8 cellular contexts compared by ENCODE assay signal in genomic region chr3:10602769-10603768, GRCh38.
A peak's percentile ranks its signal among the peaks of the same experiment; 100 is the strongest.
DNase-seq lines count a peak whose midpoint lies in the region; ATAC-seq and TF ChIP-seq lines count a peak whose summit lies in the region.

No MANE protein-coding gene starts in this region.

- no peaks in the 10 kb centered on the region for H3K27me3 ChIP-seq in right atrium auricular region

- no peaks in the 10 kb centered on the region for H3K9me3 ChIP-seq in right atrium auricular region

- no peak overlapping the region for H3K27ac ChIP-seq in right atrium auricular region

- TF ChIP-seq CTCF in right atrium auricular region (IDR thresholded peaks at IDR 0.05) = no peak

- H3K4me3 ChIP-seq in right atrium auricular region = no peak overlapping the region

- ATAC-seq in GM18867 (IDR thresholded peaks at IDR 0.05; ENCODE audit: unreplicated experiment) = peak; percentile 78
- ATAC-seq in HG03175 (IDR thresholded peaks at IDR 0.05; ENCODE audit: unreplicated experiment) = no peak

- H3K4me1 ChIP-seq in right atrium auricular region = no peaks in the 10 kb centered on the region

- DNase-seq in NOMO-1 (lab: John Stamatoyannopoulos, UW; ENCODE audit: unreplicated experiment in 2 of 2) (peak; percentile 44 to 78), T1000 (lab: John Stamatoyannopoulos, UW) (no peak), cerebellar cortex (ENCODE audit: low spot score) (no peak), right atrium auricular region (ENCODE audit: low spot score) (no peak)
- peak; percentile 68 for DNase-seq in activated effector memory CD4-positive, alpha-beta T cell treated with Interleukin-2 at 50 U/mL for 16 hours
- peak; percentile 33 to 46 for DNase-seq in stimulated activated CD4-positive, alpha-beta T cell treated with anti-CD3 and anti-CD28 coated beads, Interleukin-2, amount 100 ng/mL, for 48 hours

- no peaks in the 10 kb centered on the region for H3K36me3 ChIP-seq in right atrium auricular region

Comparison
In these comparisons a context has a peak if more than half of its experiments do, and no peak if none do; other contexts are left out.
1. DNase-seq: peak in NOMO-1 (2 of 2), activated effector memory CD4-positive, alpha-beta T cell treated with Interleukin-2 at 50 U/mL for 16 hours (single experiment) and stimulated activated CD4-positive, alpha-beta T cell treated with anti-CD3 and anti-CD28 coated beads, Interleukin-2, amount 100 ng/mL, for 48 hours (2 of 2); none in T1000 (single experiment), cerebellar cortex (single experiment) and right atrium auricular region (single experiment).